Comparison of ENCODE assay signal across 17 cellular contexts in genomic region chr7:26440253-26440992, GRCh38.
DNase-seq lines count a peak whose midpoint lies in the region; ATAC-seq and TF ChIP-seq lines count a peak whose summit lies in the region.
"Had no signal": no experiment of that assay in that cellular context is flagged by ENCODE, and none has a peak within 500 bp of the region (broad histone marks: within the 10 kb centered on the region; RNA-seq: fewer than 3 reads in every experiment).

No MANE protein-coding gene starts in this region.

- TF ChIP-seq CTCF in SK-N-SH (IDR thresholded peaks at IDR 0.05): no peak
- no peak for TF ChIP-seq CTCF in lower leg skin (IDR thresholded peaks at IDR 0.05)
- TF ChIP-seq CTCF in suprapubic skin (IDR thresholded peaks at IDR 0.05): no peak

- no peak overlapping the region for H4K91ac ChIP-seq in mesenchymal stem cell (ENCODE audit: low read length)

- no peak overlapping the region for H2BK15ac ChIP-seq in mesenchymal stem cell (ENCODE audit: low read depth, poor library complexity, severe bottlenecking)

- no peak overlapping the region for H2AK5ac ChIP-seq in mesenchymal stem cell (ENCODE audit: low read length, severe bottlenecking)

- H2BK120ac ChIP-seq in mesenchymal stem cell (ENCODE audit: low read depth, low read length): no peak overlapping the region

- CTCF ChIA-PET in SK-N-SH (lab: Yijun Ruan, JAX): interaction anchor here (0.8 to 1.8 kb wide), 7 partner anchors 9 to 228 kb away, joined by 3 to 9 read pairs (median 4); no protein-coding TSS in a partner anchor

- no peaks in the 10 kb centered on the region for H3K79me1 ChIP-seq in mesenchymal stem cell (replicated peaks; ENCODE audit: low read length, poor library complexity, severe bottlenecking)

- H3K4ac ChIP-seq in mesenchymal stem cell (ENCODE audit: low read depth in 1 of 2, low read length in 2 of 2): no peak overlapping the region

- ATAC-seq in SK-N-SH treated with all-trans-retinoic acid at 6 μM for 48 hours: no peak
- ATAC-seq: A549 had no signal

- H3F3A ChIP-seq in SK-N-SH (replicated peaks; ENCODE audit: insufficient read depth): no peaks in the 10 kb centered on the region

- POLR2A ChIA-PET in SK-N-SH (lab: Yijun Ruan, JAX): no interaction called here

- DNase-seq in SK-N-SH (no peak), NCI-H345 treated with DMSO at 0.1 percent for 48 hours (lab: John Stamatoyannopoulos, UW; ENCODE audit: unreplicated experiment) (peak; percentile 29), germinal center (ENCODE audit: low spot score) (peak; percentile 19), lower leg skin (ENCODE audit: low spot score in 2 of 2) (no peak), T-helper 1 cell (no peak), suprapubic skin (ENCODE audit: low spot score in 2 of 2) (no peak), mesenchymal stem cell (no peak)
- DNase-seq: activated naive CD4-positive, alpha-beta T cell; CD4-positive, CD25-positive, alpha-beta regulatory T cell; erythroblast; RPMI8226; stimulated activated CD4-positive, alpha-beta T cell treated with anti-CD3 and anti-CD28 coated beads, Interleukin-4, amount 100 ng/mL, for 4 hours; T-helper 2 cell had no signal

- no peaks in the 10 kb centered on the region for H3K9me2 ChIP-seq in SK-N-SH

- intact Hi-C loops in lower leg skin (cut with DNase I; ENCODE audit: low total_unique reads): no loop called here

- no peaks in the 10 kb centered on the region for H3K36me3 ChIP-seq in SK-N-SH (replicated peaks in 1 of 2; ENCODE audit: control insufficient read depth in 1 of 2, insufficient read depth in 2 of 2, low read length in 1 of 2)
- no peaks in the 10 kb centered on the region for H3K36me3 ChIP-seq in suprapubic skin
- H3K36me3 ChIP-seq in mesenchymal stem cell (ENCODE audit: control insufficient read depth in 1 of 2, insufficient read depth in 2 of 2, low read depth in 1 of 2, low read length in 2 of 2): no peaks in the 10 kb centered on the region
- H3K36me3 ChIP-seq: tibial nerve had no signal

- H3K14ac ChIP-seq in mesenchymal stem cell (ENCODE audit: low read length in 2 of 2): no peak overlapping the region

- H2BK12ac ChIP-seq in mesenchymal stem cell (ENCODE audit: low read length in 2 of 2): no peak overlapping the region

- no peaks in the 10 kb centered on the region for H3K79me2 ChIP-seq in SK-N-SH (ENCODE audit: insufficient read depth)

- H3K23ac ChIP-seq in mesenchymal stem cell (ENCODE audit: low read length in 2 of 2): no peak overlapping the region

- no peak overlapping the region for H2BK5ac ChIP-seq in mesenchymal stem cell (ENCODE audit: low read depth, low read length, poor library complexity, severe bottlenecking)

- H3K9me3 ChIP-seq in SK-N-SH (no peaks in the 10 kb centered on the region), suprapubic skin (no peaks in the 10 kb centered on the region), mesenchymal stem cell (ENCODE audit: control insufficient read depth, low read length) (no peaks in the 10 kb centered on the region)
- H3K9me3 ChIP-seq: A549, tibial nerve had no signal

- peaks cover 0 to 25% of the 10 kb centered on the region in 2 experiments; a peak in 2 of 4 replicates for H3K4me1 ChIP-seq in SK-N-SH (ENCODE audit: control insufficient read depth in 1 of 2, insufficient read depth in 2 of 2, low read depth in 1 of 2, low read length in 1 of 2)
- no peaks in the 10 kb centered on the region for H3K4me1 ChIP-seq in suprapubic skin
- H3K4me1 ChIP-seq in mesenchymal stem cell (ENCODE audit: control insufficient read depth, insufficient read depth, low read depth, low read length): no peaks in the 10 kb centered on the region
- H3K4me1 ChIP-seq: A549, tibial nerve had no signal

- H3K27ac ChIP-seq in SK-N-SH (ENCODE audit: low read depth in 2 of 2, low read length in 1 of 2) (no peak overlapping the region; a peak in 1 of 4 replicates), suprapubic skin (no peak overlapping the region), mesenchymal stem cell (ENCODE audit: low read length, poor library complexity, severe bottlenecking) (no peak overlapping the region)
- H3K27ac ChIP-seq: A549, coronary artery, tibial nerve had no signal

- TF ChIP-seq RAD21 in SK-N-SH (IDR thresholded peaks at IDR 0.05; ENCODE audit: low read length): no peak

- H3K27me3 ChIP-seq in SK-N-SH (ENCODE audit: insufficient read depth) (no peaks in the 10 kb centered on the region), suprapubic skin (no peaks in the 10 kb centered on the region), mesenchymal stem cell (ENCODE audit: control insufficient read depth in 1 of 2, insufficient read depth in 1 of 2, low read length in 2 of 2) (no peaks in the 10 kb centered on the region)
- H3K27me3 ChIP-seq: tibial nerve had no signal

- TF ChIP-seq EP300 in SK-N-SH (IDR thresholded peaks at IDR 0.05; ENCODE audit: borderline replicate concordance in 1 of 2, low read depth in 1 of 2, low read length in 1 of 2): no peak
- TF ChIP-seq EP300 in suprapubic skin (IDR thresholded peaks at IDR 0.05): no peak

- WGBS in SK-N-SH (ENCODE audit: low lambda C conversion rate): 45% methylated on average over 6 of the region's 6 CpGs
- 93 to 95% methylated on average over 6 of the region's 6 CpGs for WGBS in lower leg skin, 2 donors
- WGBS in suprapubic skin: 92% methylated on average over 6 of the region's 6 CpGs
- 68% methylated on average over 5 of the region's 6 CpGs for WGBS in mesenchymal stem cell

- H4K20me1 ChIP-seq in SK-N-SH (ENCODE audit: insufficient read depth): no peaks in the 10 kb centered on the region

- H3K4me3 ChIP-seq in SK-N-SH (ENCODE audit: low read depth in 2 of 2, low read length in 1 of 2): no peak overlapping the region
- no peak overlapping the region for H3K4me3 ChIP-seq in lower leg skin (ENCODE audit: low read depth, poor library complexity, severe bottlenecking)
- H3K4me3 ChIP-seq in suprapubic skin: no peak overlapping the region
- H3K4me3 ChIP-seq in mesenchymal stem cell (ENCODE audit: insufficient read depth in 1 of 2, low read depth in 1 of 2, low read length in 2 of 2): no peak overlapping the region
- H3K4me3 ChIP-seq: A549, coronary artery, tibial nerve had no signal

- H3K9ac ChIP-seq in SK-N-SH (no peak overlapping the region), mesenchymal stem cell (ENCODE audit: low read length) (no peak overlapping the region)

- no peak overlapping the region for H2AFZ ChIP-seq in SK-N-SH (ENCODE audit: low read depth)
- no peak overlapping the region for H2AFZ ChIP-seq in mesenchymal stem cell (ENCODE audit: low read depth, low read length)

- H4K8ac ChIP-seq in mesenchymal stem cell (ENCODE audit: low read length): no peak overlapping the region

- H3K4me2 ChIP-seq in SK-N-SH (no peak overlapping the region), mesenchymal stem cell (ENCODE audit: low read length, poor library complexity, severe bottlenecking) (no peak overlapping the region)
- H3K4me2 ChIP-seq: A549 had no signal

- H3K18ac ChIP-seq in mesenchymal stem cell (ENCODE audit: low read depth in 1 of 2, low read length in 2 of 2): no peak overlapping the region

- TF ChIP-seq POLR2A in lower leg skin (IDR thresholded peaks at IDR 0.05): no peak
- no peak for TF ChIP-seq POLR2A in suprapubic skin (IDR thresholded peaks at IDR 0.05)

TF ChIP-seq in SK-N-SH, 30 proteins besides CTCF, POLR2A, EP300 and RAD21:
- no peak for TF ChIP-seq USF2 (IDR thresholded peaks at IDR 0.05; ENCODE audit: borderline replicate concordance, low read depth, low read length)
- peak; percentile 34; the same call in 1 of the 2 replicates for TF ChIP-seq GATA2 (CRISPR knock-in tag; IDR thresholded peaks at IDR 0.05)
TF ChIP-seq in SK-N-SH: peak in this region for 1.

TF ChIP-seq in SK-N-SH treated with all-trans-retinoic acid at 6 μM for 48 hours, 23 proteins besides CTCF, POLR2A, EP300 and RAD21 (continues in another document):
- TF ChIP-seq SNAI2 (CRISPR knock-in tag; IDR thresholded peaks at IDR 0.05): no peak
- no peak for TF ChIP-seq CREB5 (CRISPR knock-in tag; IDR thresholded peaks at IDR 0.05; ENCODE audit: low read depth)
- no peak for TF ChIP-seq OSR1 (CRISPR knock-in tag; IDR thresholded peaks at IDR 0.05)
- no peak for TF ChIP-seq CSRNP3 (CRISPR knock-in tag; IDR thresholded peaks at IDR 0.05)
- no peak for TF ChIP-seq ZNF70 (CRISPR knock-in tag; IDR thresholded peaks at IDR 0.05)
- no peak for TF ChIP-seq ZFP3 (CRISPR knock-in tag; IDR thresholded peaks at IDR 0.05)
- no peak for TF ChIP-seq ZFP30 (CRISPR knock-in tag; IDR thresholded peaks at IDR 0.05)
- no peak for TF ChIP-seq PPARA (CRISPR knock-in tag; IDR thresholded peaks at IDR 0.05; ENCODE audit: borderline replicate concordance)
- TF ChIP-seq ESRRG (CRISPR knock-in tag; IDR thresholded peaks at IDR 0.05): no peak

Comparison
In these comparisons a context has a peak if more than half of its experiments do, and no peak if none do; other contexts are left out.
1. DNase-seq: peak in NCI-H345 treated with DMSO at 0.1 percent for 48 hours (single experiment) and germinal center (single experiment); none in SK-N-SH (single experiment), lower leg skin (0 of 2), T-helper 1 cell (0 of 5), suprapubic skin (0 of 2) and mesenchymal stem cell (single experiment).